Comparison of ENCODE assay signal across 9 cellular contexts in the genomic region with DNA sequence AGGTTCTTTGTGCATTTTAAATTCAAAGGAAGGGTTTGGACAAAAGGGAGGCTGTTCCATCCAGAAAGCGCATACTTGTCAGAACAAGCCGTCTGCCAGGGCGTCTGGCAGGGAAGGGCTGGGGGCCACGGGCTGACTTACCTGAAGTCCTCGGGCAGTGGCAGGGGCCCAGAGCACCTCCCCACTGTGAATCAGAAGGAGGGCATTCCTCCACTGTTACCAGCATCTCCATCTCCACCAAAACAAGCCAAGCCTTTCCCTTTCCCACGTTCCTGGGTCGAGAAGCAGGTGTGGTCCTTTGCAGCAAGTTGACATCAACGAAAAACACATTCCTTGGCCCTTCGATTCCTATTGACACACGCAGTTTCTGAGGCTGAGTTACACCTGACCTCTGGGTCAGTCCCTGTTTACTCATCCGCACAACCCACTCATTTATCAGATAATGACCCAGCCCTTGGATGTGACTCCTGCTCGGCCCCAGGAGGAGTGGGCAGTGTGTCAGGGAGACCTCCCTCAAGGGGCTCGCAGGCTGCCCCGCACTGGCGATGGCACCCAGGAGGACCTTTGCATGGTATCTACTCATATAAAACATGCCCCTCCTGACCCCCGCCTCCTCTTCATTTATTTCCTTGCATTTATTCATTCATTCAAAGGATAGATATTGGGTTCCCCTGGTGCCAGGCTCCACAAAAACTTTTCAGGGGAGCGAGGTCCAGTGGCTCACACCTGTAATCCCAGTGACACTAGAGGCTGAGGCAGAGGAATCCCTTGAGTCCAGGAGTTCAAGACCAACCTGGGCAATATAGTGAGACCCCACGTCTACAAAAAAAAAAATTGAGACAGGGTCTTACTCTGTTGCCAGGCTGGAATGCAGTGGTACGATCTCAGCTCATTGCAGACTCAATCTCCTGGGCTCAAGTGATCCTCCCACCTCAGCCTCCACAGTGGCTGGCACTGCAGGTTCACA.
A peak's percentile ranks its signal among the peaks of the same experiment; 100 is the strongest.
DNase-seq lines count a peak whose midpoint lies in the region; ATAC-seq, FAIRE-seq and TF ChIP-seq lines count a peak whose summit lies in the region.
"Had no signal": no experiment of that assay in that cellular context is flagged by ENCODE, and none has a peak within 500 bp of the region (broad histone marks: within the 10 kb centered on the region; RNA-seq: fewer than 3 reads in every experiment).

No MANE protein-coding gene starts in this region.

- no peaks in the 10 kb centered on the region for H3K79me2 ChIP-seq in H9 (ENCODE audit: insufficient read depth, low read length)

- H4K5ac ChIP-seq in H9 (ENCODE audit: insufficient read length, low read depth, low read length) = no peak overlapping the region

- H2AK5ac ChIP-seq in H9 (ENCODE audit: insufficient read length, low read length) = no peak overlapping the region

- H2BK20ac ChIP-seq in H9 (ENCODE audit: low read depth, low read length, poor library complexity, severe bottlenecking) = no peak overlapping the region

- no peak for TF ChIP-seq CTCF in H9 (conservative IDR thresholded peaks at IDR 0.05)

- no peak overlapping the region for H2BK120ac ChIP-seq in H9 (ENCODE audit: low read depth, low read length, poor library complexity, severe bottlenecking)

- H3K27ac Mint-ChIP-seq in activated T-helper 2 cell treated with anti-CD3 and anti-CD28 coated beads, Interferon-gamma antibody, Interleukin-2, Interleukin-4, amounts not matched to agents 10 μg/mL and 5 μg/mL and 100 μg/mL, durations not matched to agents 14 hours and 24 hours and 36 hours = peak overlapping the region; percentile 61
- peak overlapping the region; percentile 69 for H3K27ac Mint-ChIP-seq in stimulated activated naive B cell treated with anti-CD40 and anti-IgM and Interleukin-4, amounts not matched to agents 10 μg/mL and 1 μg/mL and 100 μg/mL, for 72 hours
- no peak overlapping the region; a peak in 2 of 7 replicates for H3K27ac Mint-ChIP-seq in H9

- H2BK5ac ChIP-seq in H9 (ENCODE audit: insufficient read length, low read length) = no peak overlapping the region

- no peak overlapping the region for H3K4me2 ChIP-seq in H9 (ENCODE audit: insufficient read depth, insufficient read length, low read length)

- no peak overlapping the region for H3T11ph ChIP-seq in H9 (ENCODE audit: low read length)

- peaks cover 33% of the 10 kb centered on the region for H3K4me1 Mint-ChIP-seq in activated T-helper 2 cell treated with anti-CD3 and anti-CD28 coated beads, Interferon-gamma antibody, Interleukin-2, Interleukin-4, amounts not matched to agents 10 μg/mL and 5 μg/mL and 100 μg/mL, durations not matched to agents 14 hours and 24 hours and 36 hours (ENCODE audit: low read depth)
- peaks cover 21 to 23% of the 10 kb centered on the region in 2 donors for H3K4me1 Mint-ChIP-seq in stimulated activated naive B cell treated with anti-CD40 and anti-IgM and Interleukin-4, amounts not matched to agents 10 μg/mL and 1 μg/mL and 100 μg/mL, for 72 hours
- H3K4me1 Mint-ChIP-seq in H9 = peaks cover 13% of the 10 kb centered on the region in 2 experiments

- no peak overlapping the region for H3K14ac ChIP-seq in H9 (ENCODE audit: insufficient read depth, low read length)

- no peak for FAIRE-seq in frontal cortex (lab: Jason Lieb, UNC)

- H3K27me3 Mint-ChIP-seq in activated T-helper 2 cell treated with anti-CD3 and anti-CD28 coated beads, Interferon-gamma antibody, Interleukin-2, Interleukin-4, amounts not matched to agents 10 μg/mL and 5 μg/mL and 100 μg/mL, durations not matched to agents 14 hours and 24 hours and 36 hours (ENCODE audit: low read depth) = no peaks in the 10 kb centered on the region
- no peaks in the 10 kb centered on the region for H3K27me3 Mint-ChIP-seq in stimulated activated naive B cell treated with anti-CD40 and anti-IgM and Interleukin-4, amounts not matched to agents 10 μg/mL and 1 μg/mL and 100 μg/mL, for 72 hours
- H3K27me3 Mint-ChIP-seq in H9 (ENCODE audit: low read depth) = no peaks in the 10 kb centered on the region

- H3K4ac ChIP-seq in H9 (ENCODE audit: low read depth, low read length) = no peak overlapping the region

- ATAC-seq in stimulated activated naive B cell treated with anti-CD40 and anti-IgM and Interleukin-4, amounts not matched to agents 10 μg/mL and 1 μg/mL and 100 μg/mL, for 72 hours (replicated peaks) = no peak

- H3K23ac ChIP-seq in H9 (ENCODE audit: insufficient read length, low read depth, low read length) = no peak overlapping the region

- H2AFZ ChIP-seq in H9 (ENCODE audit: low read length) = no peak overlapping the region

- no peaks in the 10 kb centered on the region for H3K4me1 ChIP-seq in H9 (ENCODE audit: insufficient read depth, low read length)

- H3K9ac ChIP-seq in H9 (ENCODE audit: extremely low read depth, insufficient read length, low read length) = no peak overlapping the region

- H3K9me3 ChIP-seq in H9 (ENCODE audit: control insufficient read depth, low read depth, low read length) = no peaks in the 10 kb centered on the region

- no peaks in the 10 kb centered on the region for H4K20me1 ChIP-seq in H9 (ENCODE audit: control insufficient read depth, insufficient read depth, insufficient read length)

- H4K8ac ChIP-seq in H9 (replicated peaks; ENCODE audit: insufficient read length, low read depth, low read length) = no peak overlapping the region

- no peak overlapping the region for H2BK12ac ChIP-seq in H9 (ENCODE audit: insufficient read length, low read depth, low read length)

- no CpG with 5 or more reads among the region's 19 CpGs for WGBS in H9 (ENCODE audit: extremely low coverage, insufficient read length, low lambda C conversion rate)

- H3K9me3 Mint-ChIP-seq in activated T-helper 2 cell treated with anti-CD3 and anti-CD28 coated beads, Interferon-gamma antibody, Interleukin-2, Interleukin-4, amounts not matched to agents 10 μg/mL and 5 μg/mL and 100 μg/mL, durations not matched to agents 14 hours and 24 hours and 36 hours = no peaks in the 10 kb centered on the region
- no peaks in the 10 kb centered on the region for H3K9me3 Mint-ChIP-seq in stimulated activated naive B cell treated with anti-CD40 and anti-IgM and Interleukin-4, amounts not matched to agents 10 μg/mL and 1 μg/mL and 100 μg/mL, for 72 hours
- no peaks in the 10 kb centered on the region for H3K9me3 Mint-ChIP-seq in H9

- no peak overlapping the region for H4K91ac ChIP-seq in H9 (ENCODE audit: insufficient read length, low read depth, low read length)

- H3K56ac ChIP-seq in H9 (ENCODE audit: insufficient read length, low read depth, low read length) = no peak overlapping the region

- H3K27me3 ChIP-seq in H9 (ENCODE audit: insufficient read depth, low read length) = no peaks in the 10 kb centered on the region

- H3K79me1 ChIP-seq in H9 (ENCODE audit: insufficient read depth, low read depth, low read length, poor library complexity, severe bottlenecking) = no peaks in the 10 kb centered on the region

- H3K27ac ChIP-seq in H9 (ENCODE audit: insufficient read length, low read depth, low read length) = no peak overlapping the region

- H3K18ac ChIP-seq in H9 (ENCODE audit: insufficient read length, low read depth, low read length) = no peak overlapping the region

- intact Hi-C loops in activated T-helper 2 cell treated with anti-CD3 and anti-CD28 coated beads, Interferon-gamma antibody, Interleukin-2, Interleukin-4, amounts not matched to agents 10 μg/mL and 5 μg/mL and 100 μg/mL, durations not matched to agents 14 hours and 24 hours and 36 hours (cut with micrococcal nuclease) = no loop called here

- H3K4me3 Mint-ChIP-seq in activated T-helper 2 cell treated with anti-CD3 and anti-CD28 coated beads, Interferon-gamma antibody, Interleukin-2, Interleukin-4, amounts not matched to agents 10 μg/mL and 5 μg/mL and 100 μg/mL, durations not matched to agents 14 hours and 24 hours and 36 hours (ENCODE audit: low read depth) = no peak overlapping the region
- H3K4me3 Mint-ChIP-seq in stimulated activated naive B cell treated with anti-CD40 and anti-IgM and Interleukin-4, amounts not matched to agents 10 μg/mL and 1 μg/mL and 100 μg/mL, for 72 hours = no peak overlapping the region
- H3K4me3 Mint-ChIP-seq in H9 = no peak overlapping the region

- no peak overlapping the region for H2BK15ac ChIP-seq in H9 (ENCODE audit: low read depth, low read length)

- no peaks in the 10 kb centered on the region for H3K36me3 Mint-ChIP-seq in activated T-helper 2 cell treated with anti-CD3 and anti-CD28 coated beads, Interferon-gamma antibody, Interleukin-2, Interleukin-4, amounts not matched to agents 10 μg/mL and 5 μg/mL and 100 μg/mL, durations not matched to agents 14 hours and 24 hours and 36 hours (ENCODE audit: low read depth)
- H3K36me3 Mint-ChIP-seq in stimulated activated naive B cell treated with anti-CD40 and anti-IgM and Interleukin-4, amounts not matched to agents 10 μg/mL and 1 μg/mL and 100 μg/mL, for 72 hours = no peaks in the 10 kb centered on the region
- no peaks in the 10 kb centered on the region for H3K36me3 Mint-ChIP-seq in H9 (ENCODE audit: insufficient read depth in 1 of 3, low read depth in 3 of 3)

- H3K23me2 ChIP-seq in H9 (ENCODE audit: insufficient read length, low read depth, low read length, poor library complexity, severe bottlenecking) = no peaks in the 10 kb centered on the region

- DNase-seq in HCEC 1CT (peak; percentile 68), kidney glomerular epithelial cell (lab: John Stamatoyannopoulos, UW) (peak; percentile 43), frontal cortex (ENCODE audit: low spot score in 2 of 2) (no peak), occipital lobe (lab: John Stamatoyannopoulos, UW) (no peak), NCI-H1436 treated with DMSO at 0.1 percent for 48 hours (lab: John Stamatoyannopoulos, UW) (no peak), H9 (no peak)
- DNase-seq in activated T-helper 2 cell treated with anti-CD3 and anti-CD28 coated beads, Interferon-gamma antibody, Interleukin-2, Interleukin-4, amounts not matched to agents 10 μg/mL and 5 μg/mL and 100 μg/mL, durations not matched to agents 14 hours and 24 hours and 36 hours (ENCODE audit: low spot score) = no peak
- DNase-seq in stimulated activated naive B cell treated with anti-CD40 and anti-IgM and Interleukin-4, amounts not matched to agents 10 μg/mL and 1 μg/mL and 100 μg/mL, for 72 hours = no peak
- DNase-seq: activated effector memory CD4-positive, alpha-beta T cell treated with anti-CD3 and anti-CD28 coated beads, Interleukin-2, amount 50 U/mL, for 16 hours had no signal

Comparison
In these comparisons a context has a peak if more than half of its experiments do, and no peak if none do; other contexts are left out.
1. DNase-seq: peak in HCEC 1CT (single experiment) and kidney glomerular epithelial cell (single experiment); none in activated T-helper 2 cell treated with anti-CD3 and anti-CD28 coated beads, Interferon-gamma antibody, Interleukin-2, Interleukin-4, amounts not matched to agents 10 μg/mL and 5 μg/mL and 100 μg/mL, durations not matched to agents 14 hours and 24 hours and 36 hours (single experiment), stimulated activated naive B cell treated with anti-CD40 and anti-IgM and Interleukin-4, amounts not matched to agents 10 μg/mL and 1 μg/mL and 100 μg/mL, for 72 hours (single experiment), frontal cortex (0 of 2), occipital lobe (single experiment), NCI-H1436 treated with DMSO at 0.1 percent for 48 hours (single experiment) and H9 (single experiment).
2. H3K27ac Mint-ChIP-seq: peak in activated T-helper 2 cell treated with anti-CD3 and anti-CD28 coated beads, Interferon-gamma antibody, Interleukin-2, Interleukin-4, amounts not matched to agents 10 μg/mL and 5 μg/mL and 100 μg/mL, durations not matched to agents 14 hours and 24 hours and 36 hours (single experiment) and stimulated activated naive B cell treated with anti-CD40 and anti-IgM and Interleukin-4, amounts not matched to agents 10 μg/mL and 1 μg/mL and 100 μg/mL, for 72 hours (single experiment); none in H9 (0 of 3).